Comparison of ENCODE assay signal across 11 cellular contexts in genomic region chr2:69767034-69767433, GRCh38. TPM values are rescaled to one million over a fixed set of nuclear protein-coding genes. Genes with fewer than 3 reads are reported as not detected.
DNase-seq lines count a peak whose midpoint lies in the region; ATAC-seq and TF ChIP-seq lines count a peak whose summit lies in the region.
"Had no signal": no experiment of that assay in that cellular context is flagged by ENCODE, and none has a peak within 500 bp of the region (broad histone marks: within the 10 kb centered on the region; RNA-seq: fewer than 3 reads in every experiment).

No MANE protein-coding gene starts in this region.

- H3K14ac ChIP-seq in IMR-90 (replicated peaks; ENCODE audit: low read depth, low read length), result no peak overlapping the region

- H3K27me3 Mint-ChIP-seq in dendritic cell treated with granulocyte-macrophage colony-stimulating factor and Interleukin-4, amounts not matched to agents 40 ng/mL and 50 ng/mL, for 4 days, result no peaks in the 10 kb centered on the region
- H3K27me3 Mint-ChIP-seq in neural progenitor cell (ENCODE audit: insufficient read depth, low read depth), result no peaks in the 10 kb centered on the region

- H3K4me2 ChIP-seq in IMR-90 (ENCODE audit: low read depth, low read length) (peak overlapping the region; percentile 14), neural progenitor cell (no peak overlapping the region)

- peak; percentile 17; the same call in 1 of the 2 replicates for TF ChIP-seq RAD21 in IMR-90 (IDR thresholded peaks at IDR 0.05; ENCODE audit: low read length)

- no peak overlapping the region for H2BK20ac ChIP-seq in IMR-90 (ENCODE audit: low read depth, low read length)

- no TSS peak for BruUV-seq in IMR-90 (replicated peaks; lab: Mats Ljungman, UMichigan)

- no peak overlapping the region for H2AK5ac ChIP-seq in IMR-90 (ENCODE audit: low read depth, low read length)

- H3K9me3 ChIP-seq in IMR-90 (ENCODE audit: control insufficient read depth, insufficient read depth, low read length) (no peaks in the 10 kb centered on the region), neural progenitor cell (ENCODE audit: low read depth) (no peaks in the 10 kb centered on the region)

- H4K20me1 ChIP-seq in IMR-90 (ENCODE audit: insufficient read depth, low read length) (peaks cover 8% of the 10 kb centered on the region; the same call in 1 of the 2 replicates), neural progenitor cell (ENCODE audit: low read depth) (no peaks in the 10 kb centered on the region)

- no peak overlapping the region for H2BK15ac ChIP-seq in IMR-90 (ENCODE audit: low read depth, low read length)

- H3K4ac ChIP-seq in IMR-90 (ENCODE audit: low read depth, low read length), result peak overlapping the region; percentile 77; the same call in 1 of the 2 replicates

- H3K9ac ChIP-seq in IMR-90 (ENCODE audit: low read depth, low read length) (no peak overlapping the region), neural progenitor cell (no peak overlapping the region)

- no peak overlapping the region for H2BK120ac ChIP-seq in IMR-90 (ENCODE audit: low read depth, low read length)

- no peak for TF ChIP-seq POLR2A in IMR-90 (IDR thresholded peaks at IDR 0.05; ENCODE audit: low read depth, low read length)

- ATAC-seq in IMR-90 (ENCODE audit: low read depth) (peak; percentile 88), omental fat pad (ENCODE audit: low FRiP score) (peak; percentile 61)
- ATAC-seq: Panc1 had no signal

- no peak overlapping the region; the same call in 1 of the 2 replicates for H4K91ac ChIP-seq in IMR-90 (ENCODE audit: insufficient read depth, low read depth, low read length)

- H3K79me1 ChIP-seq in IMR-90 (ENCODE audit: low read depth in 1 of 2, low read length in 2 of 2), result peaks cover 29 to 67% of the 10 kb centered on the region in 2 experiments

- no CpG with 5 or more reads among the region's 3 CpGs for WGBS in IMR-90 (ENCODE audit: extremely low coverage in 2 of 2, insufficient read length in 1 of 2), 2 experiments

- H3K4me1 Mint-ChIP-seq in dendritic cell treated with granulocyte-macrophage colony-stimulating factor and Interleukin-4, amounts not matched to agents 40 ng/mL and 50 ng/mL, for 4 days (ENCODE audit: low read depth), result peaks cover 77% of the 10 kb centered on the region
- peaks cover 14% of the 10 kb centered on the region for H3K4me1 Mint-ChIP-seq in neural progenitor cell

- H3K4me3 Mint-ChIP-seq in dendritic cell treated with granulocyte-macrophage colony-stimulating factor and Interleukin-4, amounts not matched to agents 40 ng/mL and 50 ng/mL, for 4 days, result no peak overlapping the region
- H3K4me3 Mint-ChIP-seq in neural progenitor cell, result no peak overlapping the region
- H3K4me3 Mint-ChIP-seq: CD8-positive, alpha-beta memory T cell had no signal

- in situ Hi-C loops in IMR-90 (cut with MboI; ENCODE audit: low sequenced_read_pairs), result no loop called here

- H3K27ac ChIP-seq in IMR-90 (ENCODE audit: insufficient read depth, low read length), result peak overlapping the region; percentile 75; the same call in 1 of the 2 replicates
- no peak overlapping the region for H3K27ac ChIP-seq in neural progenitor cell

- H3K27ac Mint-ChIP-seq in dendritic cell treated with granulocyte-macrophage colony-stimulating factor and Interleukin-4, amounts not matched to agents 40 ng/mL and 50 ng/mL, for 4 days, result peak overlapping the region; percentile 43
- no peak overlapping the region for H3K27ac Mint-ChIP-seq in neural progenitor cell

- H3K36me3 Mint-ChIP-seq in dendritic cell treated with granulocyte-macrophage colony-stimulating factor and Interleukin-4, amounts not matched to agents 40 ng/mL and 50 ng/mL, for 4 days (ENCODE audit: low read depth), result peaks cover 59% of the 10 kb centered on the region
- H3K36me3 Mint-ChIP-seq in neural progenitor cell, result no peaks in the 10 kb centered on the region

- H3K56ac ChIP-seq in IMR-90 (ENCODE audit: extremely low read depth, insufficient read depth, low read length), result no peak overlapping the region

- no peaks in the 10 kb centered on the region for H3K79me2 ChIP-seq in neural progenitor cell (ENCODE audit: low read depth)

- CTCF ChIA-PET in AG04449 (lab: Yijun Ruan, JAX) (interaction anchor here (0.9 to 3.9 kb wide), 6 partner anchors 10 to 50 kb away, joined by 3 to 29 read pairs (median 7); no protein-coding TSS in a partner anchor), IMR-90 (lab: Yijun Ruan, JAX) (interaction anchor here (0.5 to 1.9 kb wide), 2 partner anchors 42 to 202 kb away, joined by 3 to 11 read pairs; no protein-coding TSS in a partner anchor)

- dilution Hi-C loops in IMR-90 (cut with HindIII; ENCODE audit: low sequenced_read_pairs, unreplicated experiment), result no loop called here

- peaks cover 1% of the 10 kb centered on the region; the same call in 1 of the 2 replicates for H3K36me3 ChIP-seq in IMR-90 (ENCODE audit: control insufficient read depth, insufficient read depth, low read length)
- H3K36me3 ChIP-seq in neural progenitor cell, result no peaks in the 10 kb centered on the region

- no peak overlapping the region for H2AK9ac ChIP-seq in IMR-90 (replicated peaks; ENCODE audit: low read depth, low read length, poor library complexity)

- H3K18ac ChIP-seq in IMR-90 (ENCODE audit: low read depth, low read length), result no peak overlapping the region

- POLR2A ChIA-PET in AG04449 (lab: Yijun Ruan, JAX) (interaction anchor here (1.4 kb wide), 1 partner anchor 24 kb away, joined by 3 read pairs; no protein-coding TSS in a partner anchor), IMR-90 (lab: Charles Lee; ENCODE audit: unreplicated experiment) (no interaction called here)

- intact Hi-C loops in IMR-90 (cut with micrococcal nuclease), result no loop called here
- intact Hi-C loops in dendritic cell treated with granulocyte-macrophage colony-stimulating factor and Interleukin-4, amounts not matched to agents 40 ng/mL and 50 ng/mL, for 4 days (cut with micrococcal nuclease), result no loop called here

- no peaks in the 10 kb centered on the region for H3K9me3 Mint-ChIP-seq in dendritic cell treated with granulocyte-macrophage colony-stimulating factor and Interleukin-4, amounts not matched to agents 40 ng/mL and 50 ng/mL, for 4 days
- no peaks in the 10 kb centered on the region for H3K9me3 Mint-ChIP-seq in neural progenitor cell
- H3K9me3 Mint-ChIP-seq: CD8-positive, alpha-beta memory T cell had no signal

- no peak overlapping the region for H4K5ac ChIP-seq in IMR-90 (ENCODE audit: low read depth, low read length)

- no peak overlapping the region for H3K4me3 ChIP-seq in AG04449 (ENCODE audit: low read depth, low read length)
- no peak overlapping the region for H3K4me3 ChIP-seq in IMR-90 (ENCODE audit: insufficient read depth, low read depth, low read length)
- no peak overlapping the region for H3K4me3 ChIP-seq in neural progenitor cell

- peak; percentile 32 for TF ChIP-seq CTCF in AG04449 (IDR thresholded peaks at IDR 0.05; ENCODE audit: insufficient read depth, low read length, missing control alignments)
- peak; percentile 31; the same call in 1 of the 2 replicates for TF ChIP-seq CTCF in IMR-90 (conservative IDR thresholded peaks at IDR 0.05; ENCODE audit: low read depth, low read length)
- no peak for TF ChIP-seq CTCF in omental fat pad (IDR thresholded peaks at IDR 0.05)
- no peak for TF ChIP-seq CTCF in GM10266 (IDR thresholded peaks at IDR 0.05; ENCODE audit: control insufficient read depth, insufficient read depth, low read depth, missing control alignments)
- TF ChIP-seq CTCF in neural progenitor cell (IDR thresholded peaks at IDR 0.05), result no peak

- no peak for DNase-seq in AG04449 (ENCODE audit: low read depth, low spot score)
- DNase-seq in IMR-90, result peak; percentile 92
- DNase-seq in omental fat pad (ENCODE audit: low spot score), result no peak
- DNase-seq in GM10266 (ENCODE audit: extremely low spot score), result no peak
- no peak for DNase-seq in stimulated activated CD8-positive, alpha-beta memory T cell treated with anti-CD3 and anti-CD28 coated beads, Interleukin-4, amount 100 ng/mL, for 48 hours
- no peak for DNase-seq in NCI-H2171 (lab: John Stamatoyannopoulos, UW)
- no peak for DNase-seq in neural progenitor cell (ENCODE audit: low spot score)
- DNase-seq: amniotic stem cell; CD8-positive, alpha-beta memory T cell had no signal

- no peak overlapping the region for H4K8ac ChIP-seq in IMR-90 (ENCODE audit: low read depth in 2 of 2, low read length in 2 of 2)

- H3K9me1 ChIP-seq in IMR-90 (ENCODE audit: insufficient read depth, low read length), result peaks cover 12% of the 10 kb centered on the region

- H3K27me3 ChIP-seq in IMR-90 (ENCODE audit: control insufficient read depth, insufficient read depth, low read length) (no peaks in the 10 kb centered on the region), neural progenitor cell (no peaks in the 10 kb centered on the region)

- no peak overlapping the region for H3K23ac ChIP-seq in IMR-90 (ENCODE audit: low read depth, low read length)

- H3K4me1 ChIP-seq in IMR-90 (ENCODE audit: control insufficient read depth, insufficient read depth, low read length), result peaks cover 14% of the 10 kb centered on the region
- H3K4me1 ChIP-seq in neural progenitor cell, result no peaks in the 10 kb centered on the region

- no peaks in the 10 kb centered on the region for H3F3A ChIP-seq in neural progenitor cell (ENCODE audit: low read depth)

- peak overlapping the region; percentile 18 for H2BK5ac ChIP-seq in IMR-90 (ENCODE audit: low read depth, low read length, poor library complexity, severe bottlenecking)

- no peak overlapping the region for H2AFZ ChIP-seq in IMR-90 (replicated peaks; ENCODE audit: low read length, poor library complexity)
- no peak overlapping the region for H2AFZ ChIP-seq in neural progenitor cell (replicated peaks)

TF ChIP-seq in IMR-90, 13 proteins besides CTCF, POLR2A, EP300 and RAD21 (continues in another document):
- peak; percentile 76 for TF ChIP-seq CEBPB (IDR thresholded peaks at IDR 0.05; ENCODE audit: low read depth, low read length)
- no peak for TF ChIP-seq MXI1 (IDR thresholded peaks at IDR 0.05; ENCODE audit: borderline replicate concordance, low read depth, low read length)
- TF ChIP-seq NFE2L2 (IDR thresholded peaks at IDR 0.05; ENCODE audit: low read depth, low read length), result peak; percentile 87; the same call in 1 of the 2 replicates
- no peak for TF ChIP-seq MAZ (IDR thresholded peaks at IDR 0.05; ENCODE audit: borderline replicate concordance, low read depth, low read length)
- TF ChIP-seq USF2 (IDR thresholded peaks at IDR 0.05; ENCODE audit: low read depth, low read length), result no peak

RNA-seq across cellular contexts. Expression of gene ANXA4, which starts 25.1 kb away (rescaled TPM):
- total RNA-seq in IMR-90 (2012; rRNA removed) (22.2 and 25.8 TPM in 2 replicates), omental fat pad (10 to 100 TPM; 36.6 to 52.3 (median 40.7) TPM), neural progenitor cell (ENCODE audit: low replicate concordance) (4.7 and 7.0 TPM in 2 replicates)
- polyA plus RNA-seq in IMR-90 (2012; rRNA removed), result 72.0 and 113 TPM in 2 replicates
- 21.8 and 32.1 TPM in 2 replicates for polyA plus RNA-seq in IMR-90 (2012; cell fraction: cytosol; rRNA removed)
- 18.7 and 28.6 TPM in 2 replicates for polyA plus RNA-seq in IMR-90 (2012; cell fraction: nucleus; rRNA removed; ENCODE audit: low replicate concordance)

Comparison
In these comparisons a context has a peak if more than half of its experiments do, and no peak if none do; other contexts are left out.
1. CTCF ChIP-seq: peak in AG04449 (single experiment) and IMR-90 (single experiment); none in omental fat pad (0 of 3), GM10266 (single experiment) and neural progenitor cell (single experiment).